11 cellular contexts compared by ENCODE assay signal in genomic region chr5:127536687-127537086, GRCh38. TPM values are rescaled to one million over a fixed set of nuclear protein-coding genes. Genes with fewer than 3 reads are reported as not detected.
A peak's percentile ranks its signal among the peaks of the same experiment; 100 is the strongest.
DNase-seq lines count a peak whose midpoint lies in the region; ATAC-seq, FAIRE-seq and TF ChIP-seq lines count a peak whose summit lies in the region.
"Had no signal": no experiment of that assay in that cellular context is flagged by ENCODE, and none has a peak within 500 bp of the region (broad histone marks: within the 10 kb centered on the region; RNA-seq: fewer than 3 reads in every experiment).

No MANE protein-coding gene starts in this region.

- no peaks in the 10 kb centered on the region for H3K27me3 Mint-ChIP-seq in WTC11 (ENCODE audit: low read depth)

- peak; percentile 56 for FAIRE-seq in GM18507 (lab: Jason Lieb, UNC)

- H3K4me1 ChIP-seq in BE2C = no peaks in the 10 kb centered on the region; the same call in 1 of the 2 replicates
- H3K4me1 ChIP-seq: Peyer's patch, thyroid gland had no signal

- ATAC-seq in HG03045 (IDR thresholded peaks at IDR 0.05; ENCODE audit: unreplicated experiment) = no peak
- ATAC-seq in WTC11 = no peak

- H3K36me3 ChIP-seq in BE2C = peaks cover 47% of the 10 kb centered on the region

- POLR2A ChIA-PET in WTC11 (lab: Charles Lee) = no interaction called here

- H3K27ac Mint-ChIP-seq in WTC11 = no peak overlapping the region

- TF ChIP-seq CTCF in BE2C (IDR thresholded peaks at IDR 0.05; ENCODE audit: low read depth, low read length) (peak; percentile 31; the same call in 1 of the 2 replicates), WTC11 (IDR thresholded peaks at IDR 0.05) (no peak)

- DNase-seq in BE2C (no peak), GM18507 (ENCODE audit: extremely low spot score, insufficient read length, low read depth) (no peak), SW480 (ENCODE audit: low spot score) (peak; percentile 37), left kidney (ENCODE audit: low read depth, low spot score) (peak; percentile 25), nucleus accumbens (lab: John Stamatoyannopoulos, UW) (no peak), NCI-H82 treated with DMSO at 0.1 percent for 48 hours (lab: John Stamatoyannopoulos, UW; ENCODE audit: unreplicated experiment) (no peak), WTC11 (ENCODE audit: low spot score) (no peak)
- DNase-seq: Peyer's patch; stimulated activated CD4-positive, alpha-beta T cell treated with anti-CD3 and anti-CD28 coated beads, Interleukin-1b, Interleukin-23, amount 100 ng/mL, for 48 hours; thyroid gland had no signal

- peaks cover 81% of the 10 kb centered on the region for H3K36me3 Mint-ChIP-seq in WTC11

- peaks cover 14% of the 10 kb centered on the region for H3K9me3 Mint-ChIP-seq in WTC11

- no peak overlapping the region for H3K4me3 ChIP-seq in BE2C (ENCODE audit: low read depth, low read length)
- H3K4me3 ChIP-seq: Peyer's patch, thyroid gland had no signal

- H3K9me3 ChIP-seq in BE2C = no peaks in the 10 kb centered on the region
- H3K9me3 ChIP-seq: Peyer's patch, thyroid gland had no signal

- CTCF ChIA-PET in WTC11 (lab: Charles Lee) = interaction anchor here (0.5 to 1.2 kb wide), 5 partner anchors 9 to 269 kb away, joined by 3 to 4 read pairs (median 3); partner anchors contain the start of gene PRRC1

- no peaks in the 10 kb centered on the region for H3K4me1 Mint-ChIP-seq in WTC11

- H3K4me3 Mint-ChIP-seq in WTC11 = no peak overlapping the region

- no peaks in the 10 kb centered on the region for H3K27me3 ChIP-seq in BE2C
- H3K27me3 ChIP-seq: Peyer's patch, thyroid gland had no signal

TF ChIP-seq in WTC11, 78 proteins besides CTCF, POLR2A, EP300 and RAD21:
- TF ChIP-seq CREM (CRISPR knock-in tag; IDR thresholded peaks at IDR 0.05) (no peak), MYBL2 (CRISPR knock-in tag; IDR thresholded peaks at IDR 0.05) (no peak)

RNA-seq across cellular contexts. Expression of gene PRRC1, which starts 19.2 kb away (rescaled TPM):
- 53.1 TPM for polyA plus RNA-seq in BE2C (2012; ENCODE audit: insufficient read depth, insufficient read length, low read depth)
- 58.7 to 77.9 TPM (median 61.7 TPM) in 3 replicates for total RNA-seq in WTC11 (2021)

Comparison
In these comparisons a context has a peak if more than half of its experiments do, and no peak if none do; other contexts are left out.
1. DNase-seq: peak in SW480 (single experiment) and left kidney (single experiment); none in BE2C (single experiment), GM18507 (single experiment), nucleus accumbens (0 of 56), NCI-H82 treated with DMSO at 0.1 percent for 48 hours (single experiment) and WTC11 (single experiment).